ENCODE assay signal across 35 cellular contexts in the genomic region with DNA sequence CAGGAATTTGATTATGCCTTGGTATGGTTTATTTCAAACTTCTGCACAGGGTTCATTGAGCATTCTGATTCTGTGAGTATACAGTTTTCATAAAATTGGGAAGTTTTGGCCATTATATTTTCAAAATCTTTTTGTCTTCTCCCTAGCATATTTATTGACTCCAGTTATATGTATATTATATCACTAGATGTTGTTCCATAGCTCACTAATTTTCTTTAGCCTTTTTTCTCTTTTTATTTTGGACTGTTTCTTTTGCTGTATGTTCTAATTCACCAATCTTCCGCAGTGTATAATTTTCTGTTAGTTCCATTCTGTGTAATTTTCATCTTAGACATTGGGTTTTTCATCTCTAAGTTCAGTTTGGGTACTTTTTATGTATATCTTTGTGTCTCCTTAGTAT.
"Had no signal": no experiment of that assay in that cellular context is flagged by ENCODE, and none has a peak within 500 bp of the region (broad histone marks: within the 10 kb centered on the region; RNA-seq: fewer than 3 reads in every experiment).

No MANE protein-coding gene starts in this region.

- H3K36me3 ChIP-seq: adrenal gland, breast epithelium had no signal

- H3K27ac Mint-ChIP-seq: activated B cell treated with CpG ODN at 0.5 μM for 24 hours; activated CD4-positive, alpha-beta memory T cell treated with anti-CD3 and anti-CD28 coated beads for 36 hours; activated CD4-positive, alpha-beta T cell treated with anti-CD3 and anti-CD28 coated beads, Interleukin-2, amount 10 ng/mL, durations not matched to agents 24 days and 14 days; activated CD8-positive, alpha-beta T cell treated with anti-CD3 and anti-CD28 coated beads for 36 hours; activated naive CD4-positive, alpha-beta T cell treated with anti-CD3 and anti-CD28 coated beads for 36 hours; activated naive CD4-positive, alpha-beta T cell treated with anti-CD3 and anti-CD28 coated beads, Interleukin-2, amount 50 U/mL, for 72 hours; activated naive CD8-positive, alpha-beta T cell treated with anti-CD3 and anti-CD28 coated beads for 36 hours; activated T-cell treated with anti-CD3 and anti-CD28 coated beads, Interleukin-2, amount 50 U/mL, for 72 hours; activated T-helper 1 cell treated with anti-CD3 and anti-CD28 coated beads, Interleukin-12 subunit alpha, Interleukin-12 subunit beta, Interleukin-2, Interleukin-4 antibody, amounts not matched to agents 30 ng/mL and 10 ng/mL and 1 ng/mL, durations not matched to agents 14 hours and 24 hours and 36 hours; activated T-helper 17 cell treated with anti-CD3 and anti-CD28 coated beads, Interleukin-2, amount 50 U/mL, for 72 hours; T-helper 1 cell treated with Interleukin-12 subunit alpha and Interleukin-12 subunit beta and Interleukin-4 antibody, amounts not matched to agents 30 μg/mL and 1 μg/mL, for 36 hours; T-helper 2 cell treated with Interferon-gamma antibody and Interleukin-4, amounts not matched to agents 5 μg/mL and 100 μg/mL, for 36 hours had no signal

- H3K4me1 ChIP-seq: adrenal gland, body of pancreas, breast epithelium had no signal

- H3K4me3 Mint-ChIP-seq: activated B cell treated with CpG ODN at 0.5 μM for 24 hours; activated CD4-positive, alpha-beta memory T cell treated with anti-CD3 and anti-CD28 coated beads for 36 hours; activated CD4-positive, alpha-beta T cell treated with anti-CD3 and anti-CD28 coated beads, Interleukin-2, amount 10 ng/mL, durations not matched to agents 24 days and 14 days; activated CD8-positive, alpha-beta T cell treated with anti-CD3 and anti-CD28 coated beads for 36 hours; activated naive CD4-positive, alpha-beta T cell treated with anti-CD3 and anti-CD28 coated beads for 36 hours; activated naive CD8-positive, alpha-beta T cell treated with anti-CD3 and anti-CD28 coated beads for 36 hours; activated T-cell treated with anti-CD3 and anti-CD28 coated beads, Interleukin-2, amount 50 U/mL, for 4 hours; activated T-cell treated with anti-CD3 and anti-CD28 coated beads, Interleukin-2, amount 50 U/mL, for 72 hours; activated T-helper 1 cell treated with anti-CD3 and anti-CD28 coated beads, Interleukin-12 subunit alpha, Interleukin-12 subunit beta, Interleukin-2, Interleukin-4 antibody, amounts not matched to agents 30 ng/mL and 10 ng/mL and 1 ng/mL, durations not matched to agents 14 hours and 24 hours and 36 hours; activated T-helper 17 cell treated with anti-CD3 and anti-CD28 coated beads, Interleukin-2, amount 50 U/mL, for 72 hours; T-helper 1 cell treated with Interleukin-12 subunit alpha and Interleukin-12 subunit beta and Interleukin-4 antibody, amounts not matched to agents 30 μg/mL and 1 μg/mL, for 36 hours; T-helper 2 cell treated with Interferon-gamma antibody and Interleukin-4, amounts not matched to agents 5 μg/mL and 100 μg/mL, for 36 hours had no signal

- H3K27me3 Mint-ChIP-seq: activated B cell treated with CpG ODN at 0.5 μM for 24 hours; activated CD4-positive, alpha-beta memory T cell treated with anti-CD3 and anti-CD28 coated beads for 36 hours; activated CD4-positive, alpha-beta T cell treated with anti-CD3 and anti-CD28 coated beads, Interleukin-2, amount 10 ng/mL, durations not matched to agents 24 days and 14 days; activated CD8-positive, alpha-beta T cell treated with anti-CD3 and anti-CD28 coated beads for 36 hours; activated naive CD8-positive, alpha-beta T cell treated with anti-CD3 and anti-CD28 coated beads for 36 hours; activated T-helper 17 cell treated with anti-CD3 and anti-CD28 coated beads, Interleukin-2, amount 50 U/mL, for 72 hours had no signal

- H3K36me3 Mint-ChIP-seq: activated CD4-positive, alpha-beta memory T cell treated with anti-CD3 and anti-CD28 coated beads for 36 hours; activated naive CD4-positive, alpha-beta T cell treated with anti-CD3 and anti-CD28 coated beads, Interleukin-2, amount 50 U/mL, for 72 hours had no signal

- H3K4me3 ChIP-seq: adrenal gland, body of pancreas, breast epithelium had no signal

- H3K4me1 Mint-ChIP-seq: activated CD4-positive, alpha-beta T cell treated with anti-CD3 and anti-CD28 coated beads, Interleukin-2, amount 10 ng/mL, durations not matched to agents 24 days and 14 days had no signal

- ATAC-seq: activated CD8-positive, alpha-beta T cell treated with anti-CD3 and anti-CD28 coated beads for 36 hours; activated naive CD4-positive, alpha-beta T cell treated with anti-CD3 and anti-CD28 coated beads, Interleukin-2, amount 50 U/mL, for 72 hours; activated T-cell treated with anti-CD3 and anti-CD28 coated beads, Interleukin-2, amount 50 U/mL, for 4 hours; activated T-cell treated with anti-CD3 and anti-CD28 coated beads, Interleukin-2, amount 50 U/mL, for 72 hours; activated T-helper 17 cell treated with anti-CD3 and anti-CD28 coated beads, Interleukin-2, amount 50 U/mL, for 72 hours; body of pancreas had no signal

- DNase-seq: activated B cell treated with CpG ODN at 0.5 μM for 24 hours; activated CD4-positive, alpha-beta memory T cell treated with anti-CD3 and anti-CD28 coated beads for 36 hours; activated CD4-positive, alpha-beta T cell treated with anti-CD3 and anti-CD28 coated beads for 4 hours; activated CD4-positive, alpha-beta T cell treated with anti-CD3 and anti-CD28 coated beads, Interleukin-2, amount 10 ng/mL, durations not matched to agents 24 days and 14 days; activated CD4-positive, alpha-beta T cell treated with anti-CD3 and anti-CD28 coated beads, Interleukin-2, amount 50 U/mL, for 1 hour; activated CD4-positive, alpha-beta T cell treated with anti-CD3 and anti-CD28 coated beads, Interleukin-2, amount 50 U/mL, for 4 hours; activated CD4-positive, CD25-positive, alpha-beta regulatory T cell treated with anti-CD3 and anti-CD28 coated beads, Interleukin-2, amount 50 U/mL, for 72 hours; activated CD8-positive, alpha-beta memory T cell treated with anti-CD3 and anti-CD28 coated beads, Interleukin-2, amount 50 U/mL, for 4 hours; activated CD8-positive, alpha-beta T cell treated with anti-CD3 and anti-CD28 coated beads for 36 hours; activated effector memory CD4-positive, alpha-beta T cell treated with anti-CD3 and anti-CD28 coated beads, Interleukin-2, amount 50 U/mL, for 16 hours; activated gamma-delta T cell treated with Interleukin-2 at 50 U/mL for 16 hours; activated naive CD4-positive, alpha-beta T cell; activated naive CD4-positive, alpha-beta T cell treated with anti-CD3 and anti-CD28 coated beads for 36 hours; activated naive CD4-positive, alpha-beta T cell treated with anti-CD3 and anti-CD28 coated beads, Interleukin-2, amount 50 U/mL, for 16 hours; activated naive CD8-positive, alpha-beta T cell treated with anti-CD3 and anti-CD28 coated beads for 36 hours; activated T-cell treated with anti-CD3 and anti-CD28 coated beads for 4 hours; activated T-cell treated with anti-CD3 and anti-CD28 coated beads, Interleukin-2, amount 50 U/mL, for 1 hour; activated T-cell treated with anti-CD3 and anti-CD28 coated beads, Interleukin-2, amount 50 U/mL, for 4 hours; activated T-cell treated with anti-CD3 and anti-CD28 coated beads, Interleukin-2, amount 50 U/mL, for 72 hours; adrenal gland; amniotic stem cell; aorta; body of pancreas; brain microvascular endothelial cell; central memory CD4-positive, alpha-beta T cell; T-helper 1 cell; T-helper 2 cell; T-helper 9 cell had no signal

- H3K9me3 ChIP-seq: adrenal gland, body of pancreas, breast epithelium had no signal

- H3K9me3 Mint-ChIP-seq: activated B cell treated with CpG ODN at 0.5 μM for 24 hours; activated CD4-positive, alpha-beta memory T cell treated with anti-CD3 and anti-CD28 coated beads for 36 hours; activated CD4-positive, alpha-beta T cell treated with anti-CD3 and anti-CD28 coated beads, Interleukin-2, amount 10 ng/mL, durations not matched to agents 24 days and 14 days; activated CD8-positive, alpha-beta T cell treated with anti-CD3 and anti-CD28 coated beads for 36 hours; activated naive CD4-positive, alpha-beta T cell treated with anti-CD3 and anti-CD28 coated beads for 36 hours; activated naive CD4-positive, alpha-beta T cell treated with anti-CD3 and anti-CD28 coated beads, Interleukin-2, amount 50 U/mL, for 72 hours; activated naive CD8-positive, alpha-beta T cell treated with anti-CD3 and anti-CD28 coated beads for 36 hours; activated T-cell treated with anti-CD3 and anti-CD28 coated beads, Interleukin-2, amount 50 U/mL, for 4 hours; activated T-cell treated with anti-CD3 and anti-CD28 coated beads, Interleukin-2, amount 50 U/mL, for 72 hours; activated T-helper 1 cell treated with anti-CD3 and anti-CD28 coated beads, Interleukin-12 subunit alpha, Interleukin-12 subunit beta, Interleukin-2, Interleukin-4 antibody, amounts not matched to agents 30 ng/mL and 10 ng/mL and 1 ng/mL, durations not matched to agents 14 hours and 24 hours and 36 hours; activated T-helper 17 cell treated with anti-CD3 and anti-CD28 coated beads, Interleukin-2, amount 50 U/mL, for 72 hours; T-helper 1 cell treated with Interleukin-12 subunit alpha and Interleukin-12 subunit beta and Interleukin-4 antibody, amounts not matched to agents 30 μg/mL and 1 μg/mL, for 36 hours; T-helper 2 cell treated with Interferon-gamma antibody and Interleukin-4, amounts not matched to agents 5 μg/mL and 100 μg/mL, for 36 hours had no signal

- H3K27ac ChIP-seq: adrenal gland, body of pancreas, brain microvascular endothelial cell, breast epithelium, VCaP had no signal
